11 cellular contexts compared by ENCODE assay signal in genomic region chr3:18153571-18154173, GRCh38.
DNase-seq lines count a peak whose midpoint lies in the region; TF ChIP-seq lines count a peak whose summit lies in the region.
"Had no signal": no experiment of that assay in that cellular context is flagged by ENCODE, and none has a peak within 500 bp of the region (broad histone marks: within the 10 kb centered on the region; RNA-seq: fewer than 3 reads in every experiment).

No MANE protein-coding gene starts in this region.

- H3F3A ChIP-seq in neural progenitor cell (ENCODE audit: low read depth): no peaks in the 10 kb centered on the region

- H3K36me3 ChIP-seq in neural progenitor cell (no peaks in the 10 kb centered on the region), testis (ENCODE audit: low read depth, missing control alignments) (no peaks in the 10 kb centered on the region)
- H3K36me3 ChIP-seq: SJSA1 had no signal

- TF ChIP-seq CTCF in choroid plexus epithelial cell (conservative IDR thresholded peaks at IDR 0.05; ENCODE audit: low read depth, low read length): no peak
- no peak for TF ChIP-seq CTCF in neural progenitor cell (IDR thresholded peaks at IDR 0.05)
- TF ChIP-seq CTCF in testis (IDR thresholded peaks at IDR 0.05): no peak

- H3K4me1 ChIP-seq in neural progenitor cell (peaks cover 20% of the 10 kb centered on the region), testis (no peaks in the 10 kb centered on the region)
- H3K4me1 ChIP-seq: SJSA1 had no signal

- H3K4me1 Mint-ChIP-seq in neural progenitor cell (peaks cover 28% of the 10 kb centered on the region), immature natural killer cell (no peaks in the 10 kb centered on the region)

- intact Hi-C loops in testis (cut with DNase I; ENCODE audit: low total_unique reads): no loop called here

- H3K27ac Mint-ChIP-seq in neural progenitor cell (peak overlapping the region; percentile 10), immature natural killer cell (no peak overlapping the region)
- H3K27ac Mint-ChIP-seq: activated T-cell treated with anti-CD3 and anti-CD28 coated beads, Interleukin-2, amount 50 U/mL, for 72 hours had no signal

- WGBS in testis, 2 donors: 76 to 79% methylated on average over 3 of the region's 3 CpGs

- H3K4me2 ChIP-seq in neural progenitor cell: no peak overlapping the region

- no peaks in the 10 kb centered on the region for H3K79me2 ChIP-seq in neural progenitor cell (ENCODE audit: low read depth)

- H3K4me3 ChIP-seq in choroid plexus epithelial cell (ENCODE audit: low read depth, low read length) (no peak overlapping the region), neural progenitor cell (no peak overlapping the region), testis (no peak overlapping the region)
- H3K4me3 ChIP-seq: SJSA1 had no signal

- H3K27me3 Mint-ChIP-seq in neural progenitor cell (ENCODE audit: insufficient read depth, low read depth): peaks cover 2% of the 10 kb centered on the region
- H3K27me3 Mint-ChIP-seq in immature natural killer cell (ENCODE audit: low read depth in 3 of 3): peaks cover 0 to 5% (median 2%) of the 10 kb centered on the region in 3 donors

- H2AFZ ChIP-seq in neural progenitor cell (replicated peaks): no peak overlapping the region

- H3K4me3 Mint-ChIP-seq in neural progenitor cell (no peak overlapping the region), immature natural killer cell (no peak overlapping the region)
- H3K4me3 Mint-ChIP-seq: activated T-cell treated with anti-CD3 and anti-CD28 coated beads, Interleukin-2, amount 50 U/mL, for 72 hours had no signal

- H3K9me3 ChIP-seq in neural progenitor cell (ENCODE audit: low read depth) (no peaks in the 10 kb centered on the region), testis (no peaks in the 10 kb centered on the region)
- H3K9me3 ChIP-seq: SJSA1 had no signal

- H3K27ac ChIP-seq in neural progenitor cell (no peak overlapping the region), testis (no peak overlapping the region)
- H3K27ac ChIP-seq: SJSA1 had no signal

- H3K9ac ChIP-seq in neural progenitor cell: no peak overlapping the region

- H3K27me3 ChIP-seq in neural progenitor cell (no peaks in the 10 kb centered on the region), testis (no peaks in the 10 kb centered on the region)
- H3K27me3 ChIP-seq: SJSA1 had no signal

- DNase-seq in GM04503 (ENCODE audit: low read depth) (peak; percentile 78), MV-4-11 (lab: John Stamatoyannopoulos, UW) (peak; percentile 78), choroid plexus epithelial cell (ENCODE audit: low read depth) (peak; percentile 87), neural progenitor cell (ENCODE audit: low spot score) (peak; percentile 29), immature natural killer cell (no peak), testis (no peak)
- no peak for DNase-seq in stimulated activated CD4-positive, alpha-beta T cell treated with anti-CD3 and anti-CD28 coated beads, Interleukin-1b, Interleukin-23, amount 100 ng/mL, for 48 hours
- DNase-seq in activated CD8-positive, alpha-beta memory T cell treated with anti-CD3 and anti-CD28 coated beads for 24 hours: no peak
- DNase-seq: activated T-cell treated with anti-CD3 and anti-CD28 coated beads, Interleukin-2, amount 50 U/mL, for 72 hours; GOT3 had no signal

- no peaks in the 10 kb centered on the region for H4K20me1 ChIP-seq in neural progenitor cell (ENCODE audit: low read depth)

- H3K9me3 Mint-ChIP-seq in neural progenitor cell (no peaks in the 10 kb centered on the region), immature natural killer cell (no peaks in the 10 kb centered on the region)
- H3K9me3 Mint-ChIP-seq: activated T-cell treated with anti-CD3 and anti-CD28 coated beads, Interleukin-2, amount 50 U/mL, for 72 hours had no signal

- no peaks in the 10 kb centered on the region for H3K36me3 Mint-ChIP-seq in neural progenitor cell
- H3K36me3 Mint-ChIP-seq in immature natural killer cell: no peaks in the 10 kb centered on the region

- TF ChIP-seq POLR2A in testis (IDR thresholded peaks at IDR 0.05): no peak

Comparison
In these comparisons a context has a peak if more than half of its experiments do, and no peak if none do; other contexts are left out.
1. DNase-seq: peak in GM04503 (single experiment), MV-4-11 (single experiment), choroid plexus epithelial cell (single experiment) and neural progenitor cell (single experiment); none in immature natural killer cell (0 of 3), testis (single experiment), stimulated activated CD4-positive, alpha-beta T cell treated with anti-CD3 and anti-CD28 coated beads, Interleukin-1b, Interleukin-23, amount 100 ng/mL, for 48 hours (single experiment) and activated CD8-positive, alpha-beta memory T cell treated with anti-CD3 and anti-CD28 coated beads for 24 hours (single experiment).